ENCODE assay signal across 8 cellular contexts in genomic region chr2:174337337-174338154, GRCh38. TPM values are rescaled to one million over a fixed set of nuclear protein-coding genes. Genes with fewer than 3 reads are reported as not detected.
DNase-seq lines count a peak whose midpoint lies in the region; ATAC-seq and TF ChIP-seq lines count a peak whose summit lies in the region.

No MANE protein-coding gene starts in this region.

- intact Hi-C loops in dorsolateral prefrontal cortex (cut with DNase I) = loop anchor here (5.0 to 10.0 kb wide), 3 partner anchors 373 to 1790 kb away; partner anchors contain the start of genes EVX2 (in 1 of the 2), HOXD8 (in 1 of the 2) and SP3 (in 1 of the 2)

- peak overlapping the region in 6 of 8 donors; percentile 31 to 99 (median 82) for H3K27ac Mint-ChIP-seq in CD8-positive, alpha-beta memory T cell
- H3K27ac Mint-ChIP-seq in neural crest cell (ENCODE audit: unreplicated experiment) = peak overlapping the region; percentile 10

- H3K27me3 Mint-ChIP-seq in CD8-positive, alpha-beta memory T cell = peaks cover 66 to 69% of the 10 kb centered on the region in 2 donors
- peaks cover 93% of the 10 kb centered on the region for H3K27me3 Mint-ChIP-seq in neural crest cell (ENCODE audit: low read depth)

- TF ChIP-seq CTCF in dorsolateral prefrontal cortex (IDR thresholded peaks at IDR 0.05 in 54 of 56, conservative IDR thresholded peaks at IDR 0.05 in 2 of 56; ENCODE audit: low read depth in 1 of 56, partially characterized antibody in 56 of 56) = no peak
- TF ChIP-seq CTCF in neural crest cell (conservative IDR thresholded peaks at IDR 0.05) = no peak

- H3K9me3 Mint-ChIP-seq in CD8-positive, alpha-beta memory T cell = peaks cover 0 to 17% (median 13%) of the 10 kb centered on the region in 5 donors
- H3K9me3 Mint-ChIP-seq in neural crest cell = no peaks in the 10 kb centered on the region

- CTCF ChIA-PET in CD8-positive, alpha-beta memory T cell (lab: Charles Lee) = interaction anchor here (1.5 to 1.7 kb wide), 2 partner anchors 13 to 89 kb away, joined by 4 read pairs; partner anchors contain the start of gene OLA1

- peaks cover 88% of the 10 kb centered on the region for H3K27me3 ChIP-seq in CD8-positive, alpha-beta memory T cell (ENCODE audit: insufficient read depth, low read length, poor library complexity, severe bottlenecking)
- H3K27me3 ChIP-seq in NT2/D1 (ENCODE audit: insufficient read depth, insufficient read length) = peaks cover 98% of the 10 kb centered on the region
- H3K27me3 ChIP-seq in dorsolateral prefrontal cortex = peaks cover 54 to 100% (median 98%) of the 10 kb centered on the region in 45 donors

- H3K4me3 Mint-ChIP-seq in CD8-positive, alpha-beta memory T cell = peak overlapping the region; percentile 78 to 99 (median 82)
- H3K4me3 Mint-ChIP-seq in neural crest cell = peak overlapping the region; percentile 84

- H3K36me3 Mint-ChIP-seq in CD8-positive, alpha-beta memory T cell = peaks cover 0 to 2% (median 2%) of the 10 kb centered on the region in 3 donors
- peaks cover 3% of the 10 kb centered on the region for H3K36me3 Mint-ChIP-seq in neural crest cell (ENCODE audit: low read depth)

- H3K36me3 ChIP-seq in CD8-positive, alpha-beta memory T cell (ENCODE audit: insufficient read depth, low read length) = no peaks in the 10 kb centered on the region
- no peaks in the 10 kb centered on the region for H3K36me3 ChIP-seq in NT2/D1 (ENCODE audit: insufficient read depth, insufficient read length, low read length)

- DNase-seq in CD8-positive, alpha-beta memory T cell = peak in 2 of 5 donors; percentile 50
- DNase-seq in NT2/D1 (ENCODE audit: low read depth, low spot score) (no peak), dorsolateral prefrontal cortex (no peak), neural crest cell (ENCODE audit: low read depth, low spot score) (peak; percentile 45), NCI-H2196 treated with DMSO at 0.1 percent for 48 hours (lab: John Stamatoyannopoulos, UW; ENCODE audit: unreplicated experiment) (no peak), pons (ENCODE audit: low spot score) (no peak), NCI-H1048 (lab: John Stamatoyannopoulos, UW) (no peak)

- peaks cover 39 to 57% (median 47%) of the 10 kb centered on the region in 3 donors for H3K4me1 Mint-ChIP-seq in CD8-positive, alpha-beta memory T cell
- H3K4me1 Mint-ChIP-seq in neural crest cell = peaks cover 56% of the 10 kb centered on the region

- H3K4me3 ChIP-seq in CD8-positive, alpha-beta memory T cell (ENCODE audit: low read length) = peak overlapping the region; percentile 35
- H3K4me3 ChIP-seq in NT2/D1 (ENCODE audit: insufficient read length, low read depth) (peak overlapping the region; percentile 40), dorsolateral prefrontal cortex (peak overlapping the region in 45 of 59 donors; percentile 3 to 57 (median 34))

- POLR2A ChIA-PET in CD8-positive, alpha-beta memory T cell (lab: Charles Lee) = interaction anchor here (1.0 to 1.1 kb wide), 2 partner anchors 9 to 11 kb away, joined by 3 to 4 read pairs; no protein-coding TSS in a partner anchor

- peak; percentile 26 for ATAC-seq in GM19025 (IDR thresholded peaks at IDR 0.05; ENCODE audit: low read depth, unreplicated experiment)

- H3K4me1 ChIP-seq in CD8-positive, alpha-beta memory T cell (ENCODE audit: insufficient read depth, low read length) = peaks cover 65% of the 10 kb centered on the region
- peaks cover 22% of the 10 kb centered on the region for H3K4me1 ChIP-seq in NT2/D1 (ENCODE audit: insufficient read depth, insufficient read length)

- H3K27ac ChIP-seq in CD8-positive, alpha-beta memory T cell (ENCODE audit: low read depth, low read length) = no peak overlapping the region
- H3K27ac ChIP-seq in dorsolateral prefrontal cortex = peak overlapping the region in 2 of 59 donors; percentile 3 to 14

- H3K9me3 ChIP-seq in CD8-positive, alpha-beta memory T cell (ENCODE audit: low read length) = no peaks in the 10 kb centered on the region
- no peaks in the 10 kb centered on the region for H3K9me3 ChIP-seq in NT2/D1 (ENCODE audit: insufficient read depth, low read length)

- peak overlapping the region; percentile 61 for H3K9ac ChIP-seq in NT2/D1 (ENCODE audit: insufficient read length, low read depth)

RNA-seq across cellular contexts. Expression of gene SP9, which starts 2.8 kb away (rescaled TPM):
- total RNA-seq in CD8-positive, alpha-beta memory T cell = not detected
- not detected for polyA plus RNA-seq in CD8-positive, alpha-beta memory T cell
- total RNA-seq in dorsolateral prefrontal cortex (1 to 10 TPM; 1.3 to 7.0 (median 3.9) TPM), neural crest cell (1.9 TPM in 2 replicates)

RNA-seq across cellular contexts. Expression of gene SCRN3, which starts 58.0 kb away (rescaled TPM):
- total RNA-seq in CD8-positive, alpha-beta memory T cell = 10 to 100 TPM; 15.8 to 16.0 TPM
- 10.2 TPM for polyA plus RNA-seq in CD8-positive, alpha-beta memory T cell
- total RNA-seq in dorsolateral prefrontal cortex (10 to 100 TPM; 25.5 to 69.3 (median 45.2) TPM), neural crest cell (29.5 and 30.9 TPM in 2 replicates)
